8 cellular contexts compared by ENCODE assay signal in the genomic region with DNA sequence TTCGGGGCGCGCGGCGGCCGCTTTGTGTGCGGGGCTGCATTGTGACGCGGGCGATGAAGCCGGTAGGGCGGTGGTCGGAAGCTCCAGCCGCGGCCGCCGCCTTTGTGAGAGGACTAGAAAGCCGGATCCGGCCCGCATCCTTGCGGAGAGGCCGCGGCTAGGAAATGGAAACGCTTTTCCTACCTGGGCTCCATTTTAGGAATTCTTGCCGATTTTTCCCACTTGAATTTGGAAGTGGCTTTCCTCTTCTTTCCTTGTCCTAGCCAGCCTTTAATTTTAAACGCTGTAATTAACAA. TPM values are rescaled to one million over a fixed set of nuclear protein-coding genes. Genes with fewer than 3 reads are reported as not detected.
DNase-seq lines count a peak whose midpoint lies in the region; ATAC-seq, FAIRE-seq and TF ChIP-seq lines count a peak whose summit lies in the region.

No MANE protein-coding gene starts in this region.

- FAIRE-seq in bronchial epithelial cell (lab: Jason Lieb, UNC): no peak

- H3K27ac ChIP-seq in HUES48 (ENCODE audit: low read depth, low read length): peak overlapping the region; percentile 92
- peak overlapping the region; percentile 94 for H3K27ac ChIP-seq in mesodermal cell (ENCODE audit: low read depth, low read length, severe bottlenecking)

- no peak for TF ChIP-seq CTCF in bronchial epithelial cell (IDR thresholded peaks at IDR 0.05; ENCODE audit: insufficient read depth, low read length, severe bottlenecking)

- peak overlapping the region; percentile 95 for H3K9ac ChIP-seq in HUES48 (ENCODE audit: low read depth, low read length)

- peaks cover 18% of the 10 kb centered on the region for H3K36me3 ChIP-seq in HUES48 (ENCODE audit: control insufficient read depth, insufficient read depth, low read length)
- peaks cover 3% of the 10 kb centered on the region for H3K36me3 ChIP-seq in bronchial epithelial cell (ENCODE audit: control insufficient read depth, insufficient read depth, low read length)
- peaks cover 10% of the 10 kb centered on the region for H3K36me3 ChIP-seq in mesodermal cell (ENCODE audit: control insufficient read depth, insufficient read depth, low read length)

- WGBS in mesodermal cell (ENCODE audit: insufficient coverage in 2 of 2), 2 experiments: 0 to 1% methylated on average over 13 to 26 of the region's 26 CpGs

- H3K4me3 ChIP-seq in HUES48 (ENCODE audit: low read depth, low read length) (peak overlapping the region; percentile 94), bronchial epithelial cell (ENCODE audit: low read depth, low read length) (peak overlapping the region; percentile 86), mesodermal cell (ENCODE audit: extremely low read depth, insufficient read depth, low read length, poor library complexity, severe bottlenecking) (peak overlapping the region; percentile 73)

- ATAC-seq in GM21526 (IDR thresholded peaks at IDR 0.05; ENCODE audit: low FRiP score, unreplicated experiment): no peak

- H3K9me3 ChIP-seq in HUES48 (ENCODE audit: control insufficient read depth, insufficient read depth, low read length) (no peaks in the 10 kb centered on the region), mesodermal cell (ENCODE audit: control insufficient read depth, low read length) (no peaks in the 10 kb centered on the region)

- DNase-seq in AG20443 (ENCODE audit: low spot score) (peak; percentile 10), bronchial epithelial cell (ENCODE audit: low read depth) (no peak), D341Med (ENCODE audit: low spot score) (no peak), DMS 273 treated with DMSO at 0.1 percent for 48 hours (lab: John Stamatoyannopoulos, UW) (no peak), DMS153 (lab: John Stamatoyannopoulos, UW) (no peak)

- H3K27me3 ChIP-seq in HUES48 (ENCODE audit: control insufficient read depth, insufficient read depth, low read length) (no peaks in the 10 kb centered on the region), bronchial epithelial cell (ENCODE audit: control insufficient read depth, insufficient read depth, low read length) (no peaks in the 10 kb centered on the region)

- H3K4me1 ChIP-seq in HUES48 (ENCODE audit: control insufficient read depth, insufficient read depth, low read length) (peaks cover 58% of the 10 kb centered on the region), mesodermal cell (ENCODE audit: control insufficient read depth, insufficient read depth, low read length, poor library complexity, severe bottlenecking) (peaks cover 13% of the 10 kb centered on the region)

RNA-seq across cellular contexts. Expression of a gene that starts 0.7 kb away (rescaled TPM):
- total RNA-seq in bronchial epithelial cell: 3,174 and 3,370 TPM in 2 replicates
- polyA plus RNA-seq in mesodermal cell (2013, experiment 1 of 2): 2,997 TPM
- 3,008 TPM for polyA plus RNA-seq in mesodermal cell (2013, experiment 2 of 2)
